ENCODE assay signal across 23 cellular contexts in genomic region chr11:96842731-96843130, GRCh38.
"Had no signal": no experiment of that assay in that cellular context is flagged by ENCODE, and none has a peak within 500 bp of the region (broad histone marks: within the 10 kb centered on the region; RNA-seq: fewer than 3 reads in every experiment).

No MANE protein-coding gene starts in this region.

- H3K4me3 ChIP-seq: colonic mucosa, coronary artery, dorsolateral prefrontal cortex, esophagus muscularis mucosa, esophagus squamous epithelium, gastrocnemius medialis, gastroesophageal sphincter, heart left ventricle, heart right ventricle had no signal

- H3K36me3 ChIP-seq: colonic mucosa, esophagus muscularis mucosa, esophagus squamous epithelium, gastrocnemius medialis, gastroesophageal sphincter, heart left ventricle, heart right ventricle had no signal

- H3K9me3 ChIP-seq: colonic mucosa, esophagus muscularis mucosa, esophagus squamous epithelium, gastrocnemius medialis, gastroesophageal sphincter, heart left ventricle, heart right ventricle had no signal

- H3K27ac ChIP-seq: colonic mucosa, coronary artery, dorsolateral prefrontal cortex, epithelial cell of prostate, esophagus muscularis mucosa, esophagus squamous epithelium, foreskin keratinocyte, gastrocnemius medialis, gastroesophageal sphincter, heart left ventricle, heart right ventricle had no signal

- DNase-seq: colonic mucosa; cortex of kidney; dermis blood vessel endothelial cell; dorsolateral prefrontal cortex; effector CD4-positive, alpha-beta T cell; effector CD8-positive, alpha-beta T cell; effector memory CD4-positive, alpha-beta T cell; effector memory CD8-positive, alpha-beta T cell; endodermal cell; erythroblast; esophagus squamous epithelium; foreskin fibroblast; foreskin keratinocyte; foreskin melanocyte; gastrocnemius medialis; glutamatergic neuron; head of caudate nucleus; heart left ventricle; heart right ventricle had no signal

- H3K27me3 ChIP-seq: colonic mucosa, dorsolateral prefrontal cortex, esophagus muscularis mucosa, esophagus squamous epithelium, foreskin keratinocyte, gastrocnemius medialis, gastroesophageal sphincter, heart left ventricle, heart right ventricle had no signal
